In the genomic region with DNA sequence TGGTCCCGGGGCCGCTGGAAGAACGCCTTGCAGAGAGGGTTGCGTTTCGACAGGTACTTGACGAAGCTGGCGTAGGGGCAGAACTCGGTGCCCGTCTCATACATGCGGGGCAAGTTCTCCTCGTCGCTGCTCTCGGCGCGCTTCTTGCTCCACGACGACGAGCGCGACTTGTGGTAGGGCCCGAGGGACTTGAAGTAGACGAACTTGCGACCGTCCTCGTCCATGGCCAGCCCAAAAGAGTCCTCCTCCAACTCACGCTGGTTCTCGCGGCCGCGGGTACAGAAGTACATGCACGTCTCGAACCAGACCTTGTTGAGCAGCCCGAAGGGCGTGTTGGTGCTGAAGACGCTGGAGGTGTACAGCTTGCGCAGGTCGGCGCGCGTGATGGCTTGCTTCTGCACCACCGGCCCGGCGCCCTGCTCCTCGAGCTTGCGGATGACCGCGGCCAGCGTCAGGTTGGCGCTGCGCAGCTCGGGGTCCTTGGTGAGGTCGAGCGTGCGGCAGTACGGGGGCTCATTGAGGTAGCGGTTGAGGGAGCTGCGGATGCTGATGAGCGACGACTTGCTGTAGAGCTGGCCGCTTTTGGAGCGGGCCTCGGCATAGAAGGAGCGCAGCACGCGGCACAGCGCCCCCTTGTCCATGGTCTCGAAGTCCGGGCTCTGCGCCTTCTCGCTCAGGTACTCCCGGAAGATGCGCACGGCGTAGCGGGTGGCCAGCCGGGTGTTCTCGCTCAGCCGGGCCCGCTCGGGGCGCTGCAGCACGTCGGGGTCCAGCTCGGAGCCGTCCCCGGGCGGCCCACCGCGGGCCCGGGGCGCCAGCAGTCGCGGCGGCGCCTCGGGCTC, we compare ENCODE assay signal across 9 cellular contexts. TPM values are rescaled to one million over a fixed set of nuclear protein-coding genes. Genes with fewer than 3 reads are reported as not detected.
DNase-seq lines count a peak whose midpoint lies in the region; ATAC-seq, FAIRE-seq and TF ChIP-seq lines count a peak whose summit lies in the region.
"Had no signal": no experiment of that assay in that cellular context is flagged by ENCODE, and none has a peak within 500 bp of the region (broad histone marks: within the 10 kb centered on the region; RNA-seq: fewer than 3 reads in every experiment).

No MANE protein-coding gene starts in this region.

- H3K27ac ChIP-seq in OCI-LY3 (ENCODE audit: low read length) (no peak overlapping the region), heart right ventricle (peak overlapping the region in 5 of 10 donors; percentile 37 to 84 (median 77))

- DNase-seq in GM12864 (ENCODE audit: low read depth) (peak; percentile 64), heart right ventricle (peak; percentile 50 to 66), pons (ENCODE audit: low spot score) (peak; percentile 35), urothelium cell line (ENCODE audit: low spot score) (peak; percentile 4), NCI-H345 treated with DMSO at 0.1 percent for 48 hours (lab: John Stamatoyannopoulos, UW; ENCODE audit: unreplicated experiment) (no peak)
- peak; percentile 62 for DNase-seq in activated naive CD8-positive, alpha-beta T cell treated with anti-CD3 and anti-CD28 coated beads, Interleukin-2, amount 50 U/mL, for 24 hours

- peaks cover 8% of the 10 kb centered on the region; the same call in 1 of the 2 replicates for H3K27me3 ChIP-seq in OCI-LY3 (ENCODE audit: low read depth, low read length)
- H3K27me3 ChIP-seq in heart right ventricle, result peaks cover 0 to 57% (median 19%) of the 10 kb centered on the region in 7 donors

- peaks cover 7% of the 10 kb centered on the region for H3K79me2 ChIP-seq in OCI-LY3 (ENCODE audit: low read length)

- 12 to 21% methylated on average over 96 of the region's 96 CpGs for WGBS in heart right ventricle, 2 donors

- ATAC-seq in HG02588 (IDR thresholded peaks at IDR 0.05; ENCODE audit: unreplicated experiment), result peak; percentile 46
- peak; percentile 78 for ATAC-seq in activated naive CD8-positive, alpha-beta T cell treated with anti-CD3 and anti-CD28 coated beads, Interleukin-2, amount 50 U/mL, for 24 hours
- ATAC-seq in heart right ventricle, result peak; percentile 31 to 64 (median 54)

- H2AFZ ChIP-seq in OCI-LY3 (ENCODE audit: low read depth, low read length), result no peak overlapping the region

- TF ChIP-seq CTCF in GM12864 (IDR thresholded peaks at IDR 0.05; ENCODE audit: low read depth, low read length, missing control alignments) (peak; percentile 79), OCI-LY3 (IDR thresholded peaks at IDR 0.05; ENCODE audit: low read depth, low read length) (no peak), heart right ventricle (IDR thresholded peaks at IDR 0.05) (peak in 7 of 9 donors; percentile 37 to 64 (median 49))

- H3K27ac Mint-ChIP-seq in activated naive CD8-positive, alpha-beta T cell treated with anti-CD3 and anti-CD28 coated beads, Interleukin-2, amount 50 U/mL, for 24 hours, result no peak overlapping the region

- intact Hi-C loops in heart right ventricle (cut with DNase I), result loop anchor here in 4 of 10 donors (5.0 to 10.0 kb wide), 5 partner anchors 107 to 163 kb away; no protein-coding TSS in a partner anchor

- no peaks in the 10 kb centered on the region for H3K9me3 Mint-ChIP-seq in activated naive CD8-positive, alpha-beta T cell treated with anti-CD3 and anti-CD28 coated beads, Interleukin-2, amount 50 U/mL, for 24 hours

- H4K20me1 ChIP-seq in OCI-LY3 (ENCODE audit: insufficient read depth, low read length), result peaks cover 17% of the 10 kb centered on the region; the same call in 1 of the 2 replicates

- H3K36me3 Mint-ChIP-seq in activated naive CD8-positive, alpha-beta T cell treated with anti-CD3 and anti-CD28 coated beads, Interleukin-2, amount 50 U/mL, for 24 hours (ENCODE audit: low read depth), result no peaks in the 10 kb centered on the region

- no peak overlapping the region for H3K9ac ChIP-seq in OCI-LY3 (ENCODE audit: low read length)

- H3K4me2 ChIP-seq in OCI-LY3 (ENCODE audit: low read length), result peak overlapping the region; percentile 97; the same call in 1 of the 2 replicates

- peak overlapping the region; percentile 71 for H3K4me3 Mint-ChIP-seq in activated naive CD8-positive, alpha-beta T cell treated with anti-CD3 and anti-CD28 coated beads, Interleukin-2, amount 50 U/mL, for 24 hours

- H3K4me3 ChIP-seq in GM12864 (ENCODE audit: low read depth, low read length) (peak overlapping the region; percentile 63), OCI-LY3 (ENCODE audit: low read length) (peak overlapping the region; percentile 90), heart right ventricle (peak overlapping the region; percentile 55 to 86 (median 75))

- H3K9me3 ChIP-seq in OCI-LY3 (ENCODE audit: insufficient read depth, low read length), result no peaks in the 10 kb centered on the region
- no peaks in the 10 kb centered on the region for H3K9me3 ChIP-seq in heart right ventricle

- H3K4me1 Mint-ChIP-seq in activated naive CD8-positive, alpha-beta T cell treated with anti-CD3 and anti-CD28 coated beads, Interleukin-2, amount 50 U/mL, for 24 hours, result peaks cover 30% of the 10 kb centered on the region

- peaks cover 21% of the 10 kb centered on the region for H3K4me1 ChIP-seq in OCI-LY3 (ENCODE audit: low read length)
- H3K4me1 ChIP-seq in heart right ventricle, result peaks cover 10 to 68% (median 51%) of the 10 kb centered on the region in 9 donors

- H3K36me3 ChIP-seq in OCI-LY3 (replicated peaks; ENCODE audit: low read depth, low read length) (no peaks in the 10 kb centered on the region), heart right ventricle (no peaks in the 10 kb centered on the region)

- peaks cover 28% of the 10 kb centered on the region for H3K27me3 Mint-ChIP-seq in activated naive CD8-positive, alpha-beta T cell treated with anti-CD3 and anti-CD28 coated beads, Interleukin-2, amount 50 U/mL, for 24 hours

- FAIRE-seq in urothelium cell line (lab: Jason Lieb, UNC), result no peak
- FAIRE-seq: endometrium had no signal

RNA-seq across cellular contexts. Expression of gene KCTD1, which starts 0.8 kb away (rescaled TPM):
- 10 to 100 TPM in 7 of 10 donors, 1 to 10 TPM in 3; 7.5 to 16.7 (median 11.5) TPM for total RNA-seq in heart right ventricle
- polyA plus RNA-seq in heart right ventricle, result 1 to 10 TPM; 8.1 to 8.9 TPM
